In the genomic region with DNA sequence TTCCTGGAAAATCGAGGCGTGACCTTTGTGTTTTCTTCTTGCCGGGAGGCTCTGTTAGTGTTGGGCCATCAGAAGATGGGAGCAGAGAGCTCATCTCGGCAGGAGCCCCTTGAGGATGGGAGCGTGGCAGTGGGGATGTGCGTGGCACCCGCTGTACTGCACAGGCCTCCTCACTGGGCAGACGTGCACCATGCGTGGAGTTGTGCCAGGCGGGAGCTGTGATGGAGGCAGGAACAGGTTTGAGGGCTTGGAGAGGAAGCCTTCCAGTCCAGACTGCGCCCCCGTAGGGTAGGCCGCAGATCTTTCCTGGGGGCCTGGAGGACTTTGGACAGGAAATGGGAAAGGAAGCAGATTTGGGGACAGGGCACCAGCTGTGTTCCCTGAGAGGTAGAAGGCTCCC, we compare ENCODE assay signal across 7 cellular contexts.
"Had no signal": no experiment of that assay in that cellular context is flagged by ENCODE, and none has a peak within 500 bp of the region (broad histone marks: within the 10 kb centered on the region; RNA-seq: fewer than 3 reads in every experiment).

No MANE protein-coding gene starts in this region.

- H3K9me3 ChIP-seq: adrenal gland, tibial artery had no signal

- H3K4me1 ChIP-seq: adrenal gland, foreskin keratinocyte had no signal

- H3K36me3 Mint-ChIP-seq: natural killer cell had no signal

- H3K4me1 Mint-ChIP-seq: natural killer cell had no signal

- H3K4me3 ChIP-seq: adrenal gland, tibial artery had no signal

- H3K27ac Mint-ChIP-seq: activated B cell treated with CpG ODN at 0.5 μM for 24 hours; activated CD8-positive, alpha-beta T cell treated with anti-CD3 and anti-CD28 coated beads, Interleukin-2, amount 10 ng/mL, durations not matched to agents 7 days and 5 days; activated T-cell treated with anti-CD3 and anti-CD28 coated beads, Interleukin-2, amount 50 U/mL, for 72 hours; natural killer cell had no signal

- H3K9me3 Mint-ChIP-seq: activated B cell treated with CpG ODN at 0.5 μM for 24 hours; activated T-cell treated with anti-CD3 and anti-CD28 coated beads, Interleukin-2, amount 50 U/mL, for 72 hours; natural killer cell had no signal

- H3K27me3 ChIP-seq: adrenal gland, foreskin keratinocyte, tibial artery had no signal

- H3K27ac ChIP-seq: adrenal gland, foreskin keratinocyte had no signal

- H3K4me3 Mint-ChIP-seq: activated B cell treated with CpG ODN at 0.5 μM for 24 hours; activated CD8-positive, alpha-beta T cell treated with anti-CD3 and anti-CD28 coated beads, Interleukin-2, amount 10 ng/mL, durations not matched to agents 7 days and 5 days; natural killer cell had no signal

- H3K36me3 ChIP-seq: adrenal gland had no signal
